Comparison of ENCODE assay signal across 15 cellular contexts in the genomic region with DNA sequence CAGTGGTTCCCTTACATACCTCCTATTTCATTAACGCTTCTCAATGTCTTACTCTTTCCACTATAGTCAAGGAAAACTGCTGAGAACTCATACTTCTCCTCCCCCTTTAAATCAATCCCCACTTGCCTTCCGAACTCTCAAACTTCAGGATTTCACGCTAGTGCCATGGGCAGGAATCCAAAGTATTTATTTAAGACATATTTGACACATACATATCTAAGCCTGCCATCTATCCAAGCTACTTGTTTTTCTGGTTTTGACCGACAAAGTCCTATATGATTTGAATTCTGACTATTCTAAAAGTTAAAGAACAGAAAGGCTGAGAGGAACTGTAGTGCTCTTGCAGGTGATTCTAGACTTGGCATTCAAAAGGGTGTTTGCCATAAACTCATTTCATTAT.
"Had no signal": no experiment of that assay in that cellular context is flagged by ENCODE, and none has a peak within 500 bp of the region (broad histone marks: within the 10 kb centered on the region; RNA-seq: fewer than 3 reads in every experiment).

No MANE protein-coding gene starts in this region.

- H3K27ac Mint-ChIP-seq: activated CD4-positive, alpha-beta T cell treated with anti-CD3 and anti-CD28 coated beads, Interleukin-2, amount 10 ng/mL, durations not matched to agents 24 days and 14 days; activated CD8-positive, alpha-beta T cell treated with anti-CD3 and anti-CD28 coated beads, Interleukin-2, amount 10 ng/mL, durations not matched to agents 7 days and 5 days; dendritic cell treated with granulocyte-macrophage colony-stimulating factor and Interleukin-4, amounts not matched to agents 40 ng/mL and 50 ng/mL, for 4 days had no signal

- H3K4me1 ChIP-seq: right lobe of liver, uterus had no signal

- H3K36me3 ChIP-seq: brain microvascular endothelial cell, ovary, right lobe of liver, uterus had no signal

- ATAC-seq: activated CD8-positive, alpha-beta T cell treated with anti-CD3 and anti-CD28 coated beads, Interleukin-2, amount 10 ng/mL, durations not matched to agents 7 days and 5 days; effector memory CD8-positive, alpha-beta T cell; left ventricle myocardium superior; right lobe of liver had no signal

- H3K9me3 ChIP-seq: ovary, right lobe of liver, uterus had no signal

- H3K9me3 Mint-ChIP-seq: dendritic cell treated with granulocyte-macrophage colony-stimulating factor and Interleukin-4, amounts not matched to agents 40 ng/mL and 50 ng/mL, for 4 days; effector memory CD8-positive, alpha-beta T cell had no signal

- H3K4me2 ChIP-seq: hepatocyte had no signal

- H2AFZ ChIP-seq: hepatocyte had no signal

- DNase-seq: activated CD4-positive, alpha-beta T cell treated with anti-CD3 and anti-CD28 coated beads, Interleukin-2, amount 10 ng/mL, durations not matched to agents 24 days and 14 days; activated CD4-positive, CD25-positive, alpha-beta regulatory T cell; activated CD8-positive, alpha-beta memory T cell treated with anti-CD3 and anti-CD28 coated beads, Interleukin-2, amount 50 U/mL, for 4 hours; activated CD8-positive, alpha-beta T cell treated with anti-CD3 and anti-CD28 coated beads, Interleukin-2, amount 10 ng/mL, durations not matched to agents 7 days and 5 days; brain microvascular endothelial cell; effector memory CD8-positive, alpha-beta T cell; kidney; left ventricle myocardium superior; ovary; right lobe of liver; uterus had no signal

- H3K27me3 ChIP-seq: brain microvascular endothelial cell, hepatocyte, ovary, right lobe of liver, uterus had no signal

- FAIRE-seq: kidney, TTC549 had no signal

- H3K4me3 ChIP-seq: hepatocyte, ovary, right lobe of liver, uterus had no signal

- H3K4me3 Mint-ChIP-seq: activated CD4-positive, alpha-beta T cell treated with anti-CD3 and anti-CD28 coated beads, Interleukin-2, amount 10 ng/mL, durations not matched to agents 24 days and 14 days; activated CD8-positive, alpha-beta T cell treated with anti-CD3 and anti-CD28 coated beads, Interleukin-2, amount 10 ng/mL, durations not matched to agents 7 days and 5 days; dendritic cell treated with granulocyte-macrophage colony-stimulating factor and Interleukin-4, amounts not matched to agents 40 ng/mL and 50 ng/mL, for 4 days; effector memory CD8-positive, alpha-beta T cell had no signal

- H3K27me3 Mint-ChIP-seq: activated CD4-positive, alpha-beta T cell treated with anti-CD3 and anti-CD28 coated beads, Interleukin-2, amount 10 ng/mL, durations not matched to agents 24 days and 14 days; dendritic cell treated with granulocyte-macrophage colony-stimulating factor and Interleukin-4, amounts not matched to agents 40 ng/mL and 50 ng/mL, for 4 days; effector memory CD8-positive, alpha-beta T cell had no signal

- H3K27ac ChIP-seq: brain microvascular endothelial cell, epithelial cell of prostate, hepatocyte, ovary, right lobe of liver, uterus had no signal
